Comparison of ENCODE assay signal across 8 cellular contexts in genomic region chr7:43649755-43650274, GRCh38.
A peak's percentile ranks its signal among the peaks of the same experiment; 100 is the strongest.
DNase-seq lines count a peak whose midpoint lies in the region; ATAC-seq and TF ChIP-seq lines count a peak whose summit lies in the region.

No MANE protein-coding gene starts in this region.

- H3K9me3 ChIP-seq in SJSA1 (replicated peaks), result no peaks in the 10 kb centered on the region
- H3K9me3 ChIP-seq in body of pancreas, result no peaks in the 10 kb centered on the region
- H3K9me3 ChIP-seq in ovary, result no peaks in the 10 kb centered on the region

- peak overlapping the region; percentile 82 to 83 for H3K27ac Mint-ChIP-seq in natural killer cell treated with Interleukin-12 subunit alpha and Interleukin-12 subunit beta and Interleukin-15 and Interleukin-18, amount 100 ng/mL, for 72 hours

- H3K27ac ChIP-seq in SJSA1, result peak overlapping the region; percentile 97
- H3K27ac ChIP-seq in body of pancreas, result peak overlapping the region in 3 of 4 donors; percentile 51 to 84 (median 79)
- H3K27ac ChIP-seq in ovary, result peak overlapping the region in 1 of 2 donors; percentile 69

- no peak for TF ChIP-seq EP300 in ovary (IDR thresholded peaks at IDR 0.05)

- intact Hi-C loops in body of pancreas (cut with DNase I), result no loop called here
- intact Hi-C loops in ovary (cut with DNase I), result loop anchor here in 1 of 4 donors (10.0 kb wide), 1 partner anchor 65 kb away; the partner anchor contains the start of gene STK17A

- peak; percentile 66 for ATAC-seq in HG03066 (IDR thresholded peaks at IDR 0.05; ENCODE audit: low read depth, unreplicated experiment)
- ATAC-seq in body of pancreas, result no peak
- peak; percentile 70 to 71 for ATAC-seq in natural killer cell treated with Interleukin-12 subunit alpha and Interleukin-12 subunit beta and Interleukin-15 and Interleukin-18, amount 100 ng/mL, for 72 hours

- H3K4me3 Mint-ChIP-seq in natural killer cell treated with Interleukin-12 subunit alpha and Interleukin-12 subunit beta and Interleukin-15 and Interleukin-18, amount 100 ng/mL, for 72 hours, result peak overlapping the region; percentile 81

- TF ChIP-seq CTCF in body of pancreas (IDR thresholded peaks at IDR 0.05) (no peak), ovary (IDR thresholded peaks at IDR 0.05) (no peak)

- TF ChIP-seq POLR2A in body of pancreas (IDR thresholded peaks at IDR 0.05) (no peak), ovary (IDR thresholded peaks at IDR 0.05) (no peak)

- no peak overlapping the region for H3K4me3 ChIP-seq in SJSA1
- no peak overlapping the region for H3K4me3 ChIP-seq in body of pancreas
- H3K4me3 ChIP-seq in ovary, result no peak overlapping the region

- H3K9me3 Mint-ChIP-seq in natural killer cell treated with Interleukin-12 subunit alpha and Interleukin-12 subunit beta and Interleukin-15 and Interleukin-18, amount 100 ng/mL, for 72 hours, result no peaks in the 10 kb centered on the region

- peaks cover 65% of the 10 kb centered on the region for H3K4me1 ChIP-seq in SJSA1 (replicated peaks)
- peaks cover 60% of the 10 kb centered on the region for H3K4me1 ChIP-seq in body of pancreas
- peaks cover 41% of the 10 kb centered on the region for H3K4me1 ChIP-seq in ovary (ENCODE audit: insufficient read depth)

- 58 to 68% methylated on average over 4 of the region's 4 CpGs for WGBS in body of pancreas, 2 donors
- WGBS in ovary, 3 donors, result 61 to 66% (median 63%) methylated on average over 4 of the region's 4 CpGs

- peak; percentile 66 for DNase-seq in stimulated activated CD4-positive, alpha-beta T cell treated with anti-CD3 and anti-CD28 coated beads, Interleukin-15, amount 100 ng/mL, for 24 hours
- no peak for DNase-seq in stimulated activated CD4-positive, alpha-beta T cell treated with anti-CD3 and anti-CD28 coated beads, Interleukin-2, amount 100 ng/mL, for 48 hours
- DNase-seq in SJSA1 (ENCODE audit: low read depth in 1 of 2, low spot score in 2 of 2) (no peak), body of pancreas (no peak), DMS 273 (lab: John Stamatoyannopoulos, UW; ENCODE audit: unreplicated experiment) (no peak), ovary (no peak)
- peak; percentile 82 for DNase-seq in natural killer cell treated with Interleukin-12 subunit alpha and Interleukin-12 subunit beta and Interleukin-15 and Interleukin-18, amount 100 ng/mL, for 72 hours (ENCODE audit: low spot score)

- no peaks in the 10 kb centered on the region for H3K27me3 Mint-ChIP-seq in natural killer cell treated with Interleukin-12 subunit alpha and Interleukin-12 subunit beta and Interleukin-15 and Interleukin-18, amount 100 ng/mL, for 72 hours

- H3K36me3 ChIP-seq in SJSA1 (peaks cover 20% of the 10 kb centered on the region), body of pancreas (replicated peaks in 1 of 2; ENCODE audit: insufficient read depth in 1 of 2, low read depth in 2 of 2) (no peaks in the 10 kb centered on the region), ovary (no peaks in the 10 kb centered on the region)

- peaks cover 16% of the 10 kb centered on the region for H3K36me3 Mint-ChIP-seq in natural killer cell treated with Interleukin-12 subunit alpha and Interleukin-12 subunit beta and Interleukin-15 and Interleukin-18, amount 100 ng/mL, for 72 hours

- no peaks in the 10 kb centered on the region for H3K27me3 ChIP-seq in SJSA1 (replicated peaks)
- no peaks in the 10 kb centered on the region for H3K27me3 ChIP-seq in body of pancreas
- no peaks in the 10 kb centered on the region for H3K27me3 ChIP-seq in ovary

- peaks cover 74 to 84% of the 10 kb centered on the region in 2 donors for H3K4me1 Mint-ChIP-seq in natural killer cell treated with Interleukin-12 subunit alpha and Interleukin-12 subunit beta and Interleukin-15 and Interleukin-18, amount 100 ng/mL, for 72 hours (ENCODE audit: low read depth in 2 of 2)

Comparison
In these comparisons a context has a peak if more than half of its experiments do, and no peak if none do; other contexts are left out.
1. DNase-seq: peak in stimulated activated CD4-positive, alpha-beta T cell treated with anti-CD3 and anti-CD28 coated beads, Interleukin-15, amount 100 ng/mL, for 24 hours (single experiment) and natural killer cell treated with Interleukin-12 subunit alpha and Interleukin-12 subunit beta and Interleukin-15 and Interleukin-18, amount 100 ng/mL, for 72 hours (single experiment); none in stimulated activated CD4-positive, alpha-beta T cell treated with anti-CD3 and anti-CD28 coated beads, Interleukin-2, amount 100 ng/mL, for 48 hours (0 of 2), SJSA1 (0 of 2), body of pancreas (0 of 4), DMS 273 (single experiment) and ovary (0 of 5).